In genomic region chr13:39016789-39017188, GRCh38 we compare ENCODE assay signal across 8 cellular contexts. TPM values are rescaled to one million over a fixed set of nuclear protein-coding genes. Genes with fewer than 3 reads are reported as not detected.
A peak's percentile ranks its signal among the peaks of the same experiment; 100 is the strongest.
DNase-seq lines count a peak whose midpoint lies in the region; ATAC-seq and TF ChIP-seq lines count a peak whose summit lies in the region.

No MANE protein-coding gene starts in this region.

- peak; percentile 71 for ATAC-seq in HG03378 (IDR thresholded peaks at IDR 0.05; ENCODE audit: unreplicated experiment)
- ATAC-seq in esophagus mucosa: peak; percentile 64

- H3K4me3 ChIP-seq in SJCRH30: no peak overlapping the region

- no peaks in the 10 kb centered on the region for H3K27me3 ChIP-seq in SJCRH30

- no peak overlapping the region for H3K27ac ChIP-seq in SJCRH30

- peaks cover 63% of the 10 kb centered on the region for H3K36me3 ChIP-seq in SJCRH30

- DNase-seq in SIG-M5 treated with dmso at 0.1 percent for 504 hours (lab: John Stamatoyannopoulos, UW; ENCODE audit: unreplicated experiment) (peak; percentile 35), SIG-M5 (lab: John Stamatoyannopoulos, UW) (no peak), GM20000 (ENCODE audit: low spot score) (peak; percentile 37), SJCRH30 (peak; percentile 17 to 56), pons (ENCODE audit: low spot score) (peak; percentile 58), islet precursor cell (no peak)

- H3K4me1 ChIP-seq in SJCRH30: no peaks in the 10 kb centered on the region

- H3K9me3 ChIP-seq in SJCRH30 (replicated peaks): no peaks in the 10 kb centered on the region

- TF ChIP-seq CTCF in GM20000 (IDR thresholded peaks at IDR 0.05; ENCODE audit: extremely low read depth, missing control alignments): peak; percentile 43

RNA-seq across cellular contexts. Expression of gene PROSER1, which starts 21.1 kb away (rescaled TPM):
- total RNA-seq in SJCRH30 (2014; rRNA removed; shearing (Covaris generic)): 33.7 and 39.0 TPM in 2 replicates
- 19.6 TPM for total RNA-seq in esophagus mucosa

RNA-seq across cellular contexts. Expression of gene NHLRC3, which starts 21.5 kb away (rescaled TPM):
- 29.9 and 35.5 TPM in 2 replicates for total RNA-seq in SJCRH30 (2014; rRNA removed; shearing (Covaris generic))
- 7.6 TPM for total RNA-seq in esophagus mucosa

RNA-seq across cellular contexts. Expression of gene STOML3, which starts 26.2 kb away (rescaled TPM):
- total RNA-seq in SJCRH30 (2014; rRNA removed; shearing (Covaris generic)): not detected in 2 replicates
- total RNA-seq in esophagus mucosa: not detected

Comparison
In these comparisons a context has a peak if more than half of its experiments do, and no peak if none do; other contexts are left out.
1. DNase-seq: peak in SIG-M5 treated with dmso at 0.1 percent for 504 hours (single experiment), GM20000 (single experiment), SJCRH30 (2 of 2) and pons (single experiment); none in SIG-M5 (single experiment) and islet precursor cell (single experiment).